Comparison of ENCODE assay signal across 23 cellular contexts in the genomic region with DNA sequence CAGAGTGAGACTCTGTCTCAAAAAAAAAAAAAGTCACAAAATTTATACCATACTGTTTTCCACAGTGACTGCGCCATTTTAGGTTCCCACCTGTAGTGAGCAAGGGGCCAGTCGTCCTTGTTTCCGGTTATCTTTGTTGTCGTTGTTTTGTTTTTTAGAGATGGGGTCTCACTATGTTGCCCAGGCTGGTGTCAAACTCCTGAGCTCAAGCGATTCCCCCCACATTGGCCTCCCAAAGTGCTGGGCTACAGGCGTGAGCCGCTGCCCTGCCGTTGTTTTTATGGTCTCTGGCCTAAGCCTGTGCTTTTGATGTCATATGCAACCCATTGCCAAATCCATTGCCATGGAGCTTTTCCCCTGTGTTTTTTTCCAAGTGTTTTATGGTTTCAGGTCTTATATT. TPM values are rescaled to one million over a fixed set of nuclear protein-coding genes. Genes with fewer than 3 reads are reported as not detected.
DNase-seq lines count a peak whose midpoint lies in the region; ATAC-seq and TF ChIP-seq lines count a peak whose summit lies in the region.
"Had no signal": no experiment of that assay in that cellular context is flagged by ENCODE, and none has a peak within 500 bp of the region (broad histone marks: within the 10 kb centered on the region; RNA-seq: fewer than 3 reads in every experiment).

No MANE protein-coding gene starts in this region.

- H3K4me1 Mint-ChIP-seq in MCF 10A (ENCODE audit: insufficient read depth, unreplicated experiment) (peaks cover 33% of the 10 kb centered on the region), nephron (peaks cover 29% of the 10 kb centered on the region), type B pancreatic cell (ENCODE audit: unreplicated experiment) (peaks cover 30% of the 10 kb centered on the region)
- H3K4me1 Mint-ChIP-seq in activated T-helper 2 cell treated with anti-CD3 and anti-CD28 coated beads, Interferon-gamma antibody, Interleukin-2, Interleukin-4, amounts not matched to agents 10 μg/mL and 5 μg/mL and 100 μg/mL, durations not matched to agents 14 hours and 24 hours and 36 hours (ENCODE audit: low read depth) = peaks cover 30% of the 10 kb centered on the region

- no peak overlapping the region for H3K4me3 ChIP-seq in breast epithelium
- H3K4me3 ChIP-seq: BLaER1, dorsolateral prefrontal cortex, lung, vagina had no signal

- H3K36me3 Mint-ChIP-seq in MCF 10A (ENCODE audit: insufficient read depth, unreplicated experiment) (peaks cover 60% of the 10 kb centered on the region), nephron (ENCODE audit: low read depth) (peaks cover 59% of the 10 kb centered on the region), type B pancreatic cell (peaks cover 37% of the 10 kb centered on the region)
- peaks cover 63% of the 10 kb centered on the region for H3K36me3 Mint-ChIP-seq in activated T-helper 2 cell treated with anti-CD3 and anti-CD28 coated beads, Interferon-gamma antibody, Interleukin-2, Interleukin-4, amounts not matched to agents 10 μg/mL and 5 μg/mL and 100 μg/mL, durations not matched to agents 14 hours and 24 hours and 36 hours (ENCODE audit: low read depth)

- H3K4me3 Mint-ChIP-seq in MCF 10A (ENCODE audit: unreplicated experiment) = no peak overlapping the region
- H3K4me3 Mint-ChIP-seq in activated T-helper 2 cell treated with anti-CD3 and anti-CD28 coated beads, Interferon-gamma antibody, Interleukin-2, Interleukin-4, amounts not matched to agents 10 μg/mL and 5 μg/mL and 100 μg/mL, durations not matched to agents 14 hours and 24 hours and 36 hours (ENCODE audit: low read depth) = peak overlapping the region; percentile 30
- peak overlapping the region; percentile 64 to 77 (median 71) for H3K4me3 Mint-ChIP-seq in nephron
- peak overlapping the region; percentile 66 for H3K4me3 Mint-ChIP-seq in type B pancreatic cell
- H3K4me3 Mint-ChIP-seq: central memory CD8-positive, alpha-beta T cell had no signal

- no peaks in the 10 kb centered on the region for H3K9me3 ChIP-seq in breast epithelium
- H3K9me3 ChIP-seq: BLaER1, vagina had no signal

- BruUV-seq in MCF 10A (replicated peaks; lab: Mats Ljungman, UMichigan) = no TSS peak

- no peak for TF ChIP-seq POLR2A in breast epithelium (IDR thresholded peaks at IDR 0.05)

- no peaks in the 10 kb centered on the region for H3K27me3 ChIP-seq in breast epithelium
- H3K27me3 ChIP-seq: BLaER1, dorsolateral prefrontal cortex, vagina had no signal

- peaks cover 3 to 8% of the 10 kb centered on the region in 2 donors for H3K4me1 ChIP-seq in breast epithelium

- ATAC-seq in GM18873 (IDR thresholded peaks at IDR 0.05; ENCODE audit: low FRiP score, unreplicated experiment) = no peak
- ATAC-seq: stimulated activated naive B cell treated with anti-CD40 and anti-IgM and Interleukin-4, amounts not matched to agents 10 μg/mL and 1 μg/mL and 100 μg/mL, for 72 hours had no signal

- H3K27ac Mint-ChIP-seq in MCF 10A (ENCODE audit: low read depth, unreplicated experiment) = peak overlapping the region; percentile 47
- H3K27ac Mint-ChIP-seq in activated T-helper 2 cell treated with anti-CD3 and anti-CD28 coated beads, Interferon-gamma antibody, Interleukin-2, Interleukin-4, amounts not matched to agents 10 μg/mL and 5 μg/mL and 100 μg/mL, durations not matched to agents 14 hours and 24 hours and 36 hours = no peak overlapping the region
- H3K27ac Mint-ChIP-seq in nephron = peak overlapping the region in 2 of 3 experiments; percentile 65 to 80
- H3K27ac Mint-ChIP-seq in type B pancreatic cell = peak overlapping the region; percentile 43
- H3K27ac Mint-ChIP-seq: stimulated activated naive B cell treated with anti-CD40 and anti-IgM and Interleukin-4, amounts not matched to agents 10 μg/mL and 1 μg/mL and 100 μg/mL, for 72 hours had no signal

- H3K36me3 ChIP-seq in breast epithelium = no peaks in the 10 kb centered on the region

- CTCF ChIA-PET in MCF 10A (lab: Yijun Ruan, JAX) = interaction anchor here (0.7 kb wide), 1 partner anchor 20 kb away, joined by 3 read pairs; no protein-coding TSS in a partner anchor

- POLR2A ChIA-PET in MCF 10A (lab: Yijun Ruan, JAX) = interaction anchor here (1.0 to 1.6 kb wide), 2 partner anchors 10 to 29 kb away, joined by 3 to 6 read pairs; a partner anchor contains a TSS

- DNase-seq in MCF 10A (ENCODE audit: unreplicated experiment) (no peak), breast epithelium (ENCODE audit: low spot score in 2 of 2) (no peak), type B pancreatic cell (ENCODE audit: extremely low spot score, unreplicated experiment) (no peak), HCEC 1CT (no peak), islet precursor cell (no peak)
- no peak for DNase-seq in activated T-helper 2 cell treated with anti-CD3 and anti-CD28 coated beads, Interferon-gamma antibody, Interleukin-2, Interleukin-4, amounts not matched to agents 10 μg/mL and 5 μg/mL and 100 μg/mL, durations not matched to agents 14 hours and 24 hours and 36 hours (ENCODE audit: low spot score)
- DNase-seq: activated CD8-positive, alpha-beta memory T cell treated with anti-CD3 and anti-CD28 coated beads, Interleukin-2, amount 50 U/mL, for 4 hours; dorsolateral prefrontal cortex; EL; H9; NCI-H1417 treated with DMSO at 0.1 percent for 48 hours; NCI-H446 treated with DMSO at 0.1 percent for 48 hours; Right ventricle myocardium superior; small intestine; stimulated activated naive B cell treated with anti-CD40 and anti-IgM and Interleukin-4, amounts not matched to agents 10 μg/mL and 1 μg/mL and 100 μg/mL, for 72 hours; WERI-Rb-1 had no signal

- TF ChIP-seq CTCF in MCF 10A (IDR thresholded peaks at IDR 0.05; ENCODE audit: unreplicated experiment) (no peak), breast epithelium (IDR thresholded peaks at IDR 0.05) (no peak), nephron (IDR thresholded peaks at IDR 0.05; ENCODE audit: unreplicated experiment in 3 of 3) (no peak), type B pancreatic cell (conservative IDR thresholded peaks at IDR 0.05) (no peak)

- H3K27me3 Mint-ChIP-seq in MCF 10A (ENCODE audit: insufficient read depth, unreplicated experiment) (no peaks in the 10 kb centered on the region), nephron (ENCODE audit: low read depth) (no peaks in the 10 kb centered on the region), type B pancreatic cell (no peaks in the 10 kb centered on the region)
- H3K27me3 Mint-ChIP-seq in activated T-helper 2 cell treated with anti-CD3 and anti-CD28 coated beads, Interferon-gamma antibody, Interleukin-2, Interleukin-4, amounts not matched to agents 10 μg/mL and 5 μg/mL and 100 μg/mL, durations not matched to agents 14 hours and 24 hours and 36 hours (ENCODE audit: low read depth) = no peaks in the 10 kb centered on the region
- H3K27me3 Mint-ChIP-seq: central memory CD8-positive, alpha-beta T cell; stimulated activated naive B cell treated with anti-CD40 and anti-IgM and Interleukin-4, amounts not matched to agents 10 μg/mL and 1 μg/mL and 100 μg/mL, for 72 hours had no signal

- intact Hi-C loops in MCF 10A (cut with micrococcal nuclease) = no loop called here
- intact Hi-C loops in breast epithelium (cut with DNase I; ENCODE audit: low total_unique reads) = no loop called here
- intact Hi-C loops in activated T-helper 2 cell treated with anti-CD3 and anti-CD28 coated beads, Interferon-gamma antibody, Interleukin-2, Interleukin-4, amounts not matched to agents 10 μg/mL and 5 μg/mL and 100 μg/mL, durations not matched to agents 14 hours and 24 hours and 36 hours (cut with micrococcal nuclease) = no loop called here

- H3K27ac ChIP-seq in breast epithelium = no peak overlapping the region
- H3K27ac ChIP-seq: BLaER1, HL-60, vagina, WERI-Rb-1 had no signal

- H3K9me3 Mint-ChIP-seq in MCF 10A (ENCODE audit: unreplicated experiment) (no peaks in the 10 kb centered on the region), nephron (no peaks in the 10 kb centered on the region), type B pancreatic cell (no peaks in the 10 kb centered on the region)
- no peaks in the 10 kb centered on the region for H3K9me3 Mint-ChIP-seq in activated T-helper 2 cell treated with anti-CD3 and anti-CD28 coated beads, Interferon-gamma antibody, Interleukin-2, Interleukin-4, amounts not matched to agents 10 μg/mL and 5 μg/mL and 100 μg/mL, durations not matched to agents 14 hours and 24 hours and 36 hours
- H3K9me3 Mint-ChIP-seq: central memory CD8-positive, alpha-beta T cell; H9; stimulated activated naive B cell treated with anti-CD40 and anti-IgM and Interleukin-4, amounts not matched to agents 10 μg/mL and 1 μg/mL and 100 μg/mL, for 72 hours had no signal

RNA-seq across cellular contexts. Expression of a gene that starts 3.3 kb away (rescaled TPM):
- 56.6 and 63.5 TPM in 2 replicates for total RNA-seq in MCF 10A (2022)
- 10 to 100 TPM; 48.5 to 52.8 (median 49.6) TPM for total RNA-seq in breast epithelium
- total RNA-seq in activated T-helper 2 cell treated with anti-CD3 and anti-CD28 coated beads, Interferon-gamma antibody, Interleukin-2, Interleukin-4, amounts not matched to agents 10 μg/mL and 5 μg/mL and 100 μg/mL, durations not matched to agents 14 hours and 24 hours and 36 hours = 45.9 and 49.9 TPM in 2 replicates
- 47.8 and 91.8 TPM in 2 replicates for total RNA-seq in type B pancreatic cell (ENCODE audit: low replicate concordance)

RNA-seq across cellular contexts. Expression of a gene that starts 29.6 kb away (rescaled TPM):
- total RNA-seq in MCF 10A (2022) (27.0 and 33.4 TPM in 2 replicates), breast epithelium (10 to 100 TPM in 2 of 3 donors, 1 to 10 TPM in 1; 9.4 to 25.3 (median 21.6) TPM), type B pancreatic cell (ENCODE audit: low replicate concordance) (19.2 and 37.0 TPM in 2 replicates)
- total RNA-seq in activated T-helper 2 cell treated with anti-CD3 and anti-CD28 coated beads, Interferon-gamma antibody, Interleukin-2, Interleukin-4, amounts not matched to agents 10 μg/mL and 5 μg/mL and 100 μg/mL, durations not matched to agents 14 hours and 24 hours and 36 hours = 41.7 and 45.6 TPM in 2 replicates

RNA-seq across cellular contexts. Expression of a gene that starts 50.0 kb away (rescaled TPM):
- total RNA-seq in MCF 10A (2022) (68.6 and 72.4 TPM in 2 replicates), breast epithelium (10 to 100 TPM; 53.1 to 82.5 (median 77.7) TPM), type B pancreatic cell (ENCODE audit: low replicate concordance) (66.4 and 81.7 TPM in 2 replicates)
- 80.4 and 86.1 TPM in 2 replicates for total RNA-seq in activated T-helper 2 cell treated with anti-CD3 and anti-CD28 coated beads, Interferon-gamma antibody, Interleukin-2, Interleukin-4, amounts not matched to agents 10 μg/mL and 5 μg/mL and 100 μg/mL, durations not matched to agents 14 hours and 24 hours and 36 hours
